16 cellular contexts compared by ENCODE assay signal in genomic region chr14:28382460-28383220, GRCh38.
DNase-seq lines count a peak whose midpoint lies in the region; TF ChIP-seq lines count a peak whose summit lies in the region.
"Had no signal": no experiment of that assay in that cellular context is flagged by ENCODE, and none has a peak within 500 bp of the region (broad histone marks: within the 10 kb centered on the region; RNA-seq: fewer than 3 reads in every experiment).

No MANE protein-coding gene starts in this region.

- H3K27me3 ChIP-seq in stomach (no peaks in the 10 kb centered on the region), esophagus muscularis mucosa (no peaks in the 10 kb centered on the region)
- H3K27me3 ChIP-seq: Peyer's patch, right atrium auricular region had no signal

- H3K27ac ChIP-seq in stomach = no peak overlapping the region
- no peak overlapping the region for H3K27ac ChIP-seq in esophagus muscularis mucosa (replicated peaks in 1 of 4)
- H3K27ac ChIP-seq: Peyer's patch, right atrium auricular region had no signal

- intact Hi-C loops in stomach (cut with DNase I; ENCODE audit: low total_unique reads) (no loop called here), esophagus muscularis mucosa (cut with DNase I) (no loop called here)

- H3K9me3 ChIP-seq in stomach = no peaks in the 10 kb centered on the region
- no peaks in the 10 kb centered on the region for H3K9me3 ChIP-seq in esophagus muscularis mucosa
- H3K9me3 ChIP-seq: Peyer's patch, right atrium auricular region had no signal

- H3K36me3 ChIP-seq in stomach = no peaks in the 10 kb centered on the region
- H3K36me3 ChIP-seq in esophagus muscularis mucosa = no peaks in the 10 kb centered on the region
- H3K36me3 ChIP-seq: Peyer's patch, right atrium auricular region had no signal

- TF ChIP-seq EP300 in stomach (IDR thresholded peaks at IDR 0.05) (no peak), esophagus muscularis mucosa (IDR thresholded peaks at IDR 0.05) (no peak)

- TF ChIP-seq POLR2A in stomach (IDR thresholded peaks at IDR 0.05) (no peak), esophagus muscularis mucosa (IDR thresholded peaks at IDR 0.05; ENCODE audit: low read depth) (no peak)

- H3K4me1 ChIP-seq in stomach (no peaks in the 10 kb centered on the region), esophagus muscularis mucosa (no peaks in the 10 kb centered on the region)
- H3K4me1 ChIP-seq: Peyer's patch, right atrium auricular region had no signal

- TF ChIP-seq CTCF in epithelial cell of proximal tubule (conservative IDR thresholded peaks at IDR 0.05; ENCODE audit: low read depth, low read length) (no peak), stomach (IDR thresholded peaks at IDR 0.05) (no peak), esophagus muscularis mucosa (IDR thresholded peaks at IDR 0.05) (no peak)

- DNase-seq in HCEC 1CT = peak; percentile 92
- peak; percentile 84 for DNase-seq in RPMI7951 (ENCODE audit: low read depth)
- DNase-seq in epithelial cell of proximal tubule (ENCODE audit: low read depth) = peak; percentile 1
- peak; percentile 19 for DNase-seq in renal cortical epithelial cell (ENCODE audit: low read depth)
- no peak for DNase-seq in stomach
- no peak for DNase-seq in stimulated activated CD4-positive, alpha-beta T cell treated with anti-CD3 and anti-CD28 coated beads, Interleukin-4, amount 100 ng/mL, for 24 hours
- no peak for DNase-seq in esophagus muscularis mucosa (ENCODE audit: extremely low spot score)
- no peak for DNase-seq in NCI-H345 (lab: John Stamatoyannopoulos, UW)
- DNase-seq: activated CD4-positive, alpha-beta memory T cell treated with anti-CD3 and anti-CD28 coated beads, Interleukin-2, amount 10 ng/mL, durations not matched to agents 7 days and 5 days; CD4-positive, alpha-beta T cell; islet precursor cell; naive B cell; Peyer's patch; substantia nigra; T1000 had no signal

- WGBS in stomach, 5 donors = 52 to 66% (median 54%) methylated on average over 7 of the region's 7 CpGs
- WGBS in esophagus muscularis mucosa = 74% methylated on average over 7 of the region's 7 CpGs

- H3K4me3 ChIP-seq in epithelial cell of proximal tubule (ENCODE audit: low read depth, low read length) (no peak overlapping the region), stomach (no peak overlapping the region), esophagus muscularis mucosa (no peak overlapping the region)
- H3K4me3 ChIP-seq: Peyer's patch, right atrium auricular region had no signal

Comparison
In these comparisons a context has a peak if more than half of its experiments do, and no peak if none do; other contexts are left out.
1. DNase-seq: peak in HCEC 1CT (single experiment), RPMI7951 (single experiment), epithelial cell of proximal tubule (single experiment) and renal cortical epithelial cell (single experiment); none in stomach (single experiment), stimulated activated CD4-positive, alpha-beta T cell treated with anti-CD3 and anti-CD28 coated beads, Interleukin-4, amount 100 ng/mL, for 24 hours (single experiment), esophagus muscularis mucosa (single experiment) and NCI-H345 (single experiment).